ENCODE assay signal across 14 cellular contexts in the genomic region with DNA sequence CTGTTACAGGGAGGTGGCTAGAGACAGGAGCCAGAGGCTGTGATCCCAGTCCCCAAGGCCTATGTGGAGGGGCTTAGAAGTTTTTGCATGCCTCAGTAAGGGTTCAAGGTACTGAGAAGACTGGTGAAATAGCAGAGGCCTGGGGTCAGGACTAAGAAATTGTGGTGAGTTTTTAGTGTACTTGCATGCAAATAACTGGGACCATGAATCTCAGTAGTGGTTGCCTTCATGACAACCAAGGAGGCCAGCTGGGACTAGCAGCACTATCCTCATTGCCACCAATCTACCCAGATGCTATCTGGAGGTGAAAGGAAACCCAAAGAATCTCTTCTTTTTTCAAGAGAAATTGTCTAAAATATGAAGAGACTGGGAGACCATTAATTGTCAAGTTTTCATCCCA.
DNase-seq lines count a peak whose midpoint lies in the region; ATAC-seq and TF ChIP-seq lines count a peak whose summit lies in the region.
"Had no signal": no experiment of that assay in that cellular context is flagged by ENCODE, and none has a peak within 500 bp of the region (broad histone marks: within the 10 kb centered on the region; RNA-seq: fewer than 3 reads in every experiment).

No MANE protein-coding gene starts in this region.

- POLR2A ChIA-PET in Caco-2 (lab: Charles Lee): no interaction called here

- ATAC-seq in GM19035 (IDR thresholded peaks at IDR 0.05; ENCODE audit: unreplicated experiment) (peak; percentile 78), GM21737 (IDR thresholded peaks at IDR 0.05; ENCODE audit: unreplicated experiment) (peak; percentile 74), HG03108 (IDR thresholded peaks at IDR 0.05; ENCODE audit: unreplicated experiment) (peak; percentile 82)
- ATAC-seq: foreskin keratinocyte had no signal

- no peaks in the 10 kb centered on the region for H3K79me2 ChIP-seq in neural progenitor cell (ENCODE audit: low read depth)

- BruUV-seq in Caco-2 (replicated peaks; lab: Mats Ljungman, UMichigan): no TSS peak

- H3K9ac ChIP-seq in neural progenitor cell: no peak overlapping the region

- no peak for DNase-seq in neural progenitor cell (ENCODE audit: low spot score)
- DNase-seq in Caco-2: no peak
- no peak for DNase-seq in NCI-H2107 (lab: John Stamatoyannopoulos, UW)
- no peak for DNase-seq in SJCRH30
- no peak for DNase-seq in NCI-H2029 treated with DMSO at 0.1 percent for 48 hours (lab: John Stamatoyannopoulos, UW)
- DNase-seq: activated CD4-positive, CD25-positive, alpha-beta regulatory T cell; activated gamma-delta T cell treated with Interleukin-2 at 50 U/mL for 16 hours; colonic mucosa; foreskin keratinocyte; NCI-H2227 treated with DMSO at 0.1 percent for 48 hours had no signal

- H3K36me3 ChIP-seq in neural progenitor cell: no peaks in the 10 kb centered on the region
- H3K36me3 ChIP-seq in Caco-2 (ENCODE audit: control insufficient read depth, insufficient read depth, low read length): no peaks in the 10 kb centered on the region
- H3K36me3 ChIP-seq in SJCRH30: no peaks in the 10 kb centered on the region
- H3K36me3 ChIP-seq: colonic mucosa had no signal

- H3K27ac Mint-ChIP-seq in neural progenitor cell (peak overlapping the region; percentile 35), Caco-2 (ENCODE audit: unreplicated experiment) (no peak overlapping the region)
- H3K27ac Mint-ChIP-seq: stimulated activated naive CD8-positive, alpha-beta T cell treated with anti-CD3 and anti-CD28 coated beads, Interleukin-15, Interleukin-2, amounts not matched to agents 100 ng/mL and 50 ng/mL, for 24 hours had no signal

- no peaks in the 10 kb centered on the region for H3F3A ChIP-seq in neural progenitor cell (ENCODE audit: low read depth)

- no peaks in the 10 kb centered on the region for H3K9me3 ChIP-seq in neural progenitor cell (ENCODE audit: low read depth)
- no peaks in the 10 kb centered on the region for H3K9me3 ChIP-seq in Caco-2
- no peaks in the 10 kb centered on the region for H3K9me3 ChIP-seq in SJCRH30 (replicated peaks)
- H3K9me3 ChIP-seq: colonic mucosa had no signal

- no peak overlapping the region for H3K4me3 ChIP-seq in neural progenitor cell
- H3K4me3 ChIP-seq in Caco-2 (ENCODE audit: low read depth, low read length): no peak overlapping the region
- no peak overlapping the region for H3K4me3 ChIP-seq in SJCRH30
- H3K4me3 ChIP-seq: colonic mucosa had no signal

- no peak overlapping the region for H2AFZ ChIP-seq in neural progenitor cell (replicated peaks)

- TF ChIP-seq CTCF in neural progenitor cell (IDR thresholded peaks at IDR 0.05) (no peak), Caco-2 (IDR thresholded peaks at IDR 0.05; ENCODE audit: insufficient read depth in 1 of 2, low read depth in 1 of 2, low read length in 1 of 2, severe bottlenecking in 1 of 2, unreplicated experiment in 1 of 2) (no peak)

- H3K4me1 Mint-ChIP-seq in neural progenitor cell: peaks cover 38% of the 10 kb centered on the region
- H3K4me1 Mint-ChIP-seq in Caco-2 (ENCODE audit: low read depth, unreplicated experiment): peaks cover 16% of the 10 kb centered on the region

- intact Hi-C loops in Caco-2 (cut with micrococcal nuclease; ENCODE audit: unreplicated experiment): no loop called here

- no peaks in the 10 kb centered on the region for H4K20me1 ChIP-seq in neural progenitor cell (ENCODE audit: low read depth)

- H3K4me2 ChIP-seq in neural progenitor cell: no peak overlapping the region

- H3K27me3 ChIP-seq in neural progenitor cell (no peaks in the 10 kb centered on the region), Caco-2 (replicated peaks; ENCODE audit: control insufficient read depth, insufficient read depth, low read length) (no peaks in the 10 kb centered on the region), SJCRH30 (no peaks in the 10 kb centered on the region)
- H3K27me3 ChIP-seq: colonic mucosa had no signal

- CTCF ChIA-PET in Caco-2 (lab: Charles Lee): no interaction called here

- no peaks in the 10 kb centered on the region for H3K9me3 Mint-ChIP-seq in neural progenitor cell
- H3K9me3 Mint-ChIP-seq in Caco-2 (ENCODE audit: unreplicated experiment): no peaks in the 10 kb centered on the region

- H3K4me1 ChIP-seq in neural progenitor cell: peaks cover 7% of the 10 kb centered on the region
- H3K4me1 ChIP-seq in Caco-2: no peaks in the 10 kb centered on the region
- no peaks in the 10 kb centered on the region for H3K4me1 ChIP-seq in SJCRH30
- H3K4me1 ChIP-seq: colonic mucosa, foreskin keratinocyte had no signal

- H3K4me3 Mint-ChIP-seq in neural progenitor cell (no peak overlapping the region), Caco-2 (ENCODE audit: unreplicated experiment) (no peak overlapping the region)
- H3K4me3 Mint-ChIP-seq: stimulated activated naive CD8-positive, alpha-beta T cell treated with anti-CD3 and anti-CD28 coated beads, Interleukin-15, Interleukin-2, amounts not matched to agents 100 ng/mL and 50 ng/mL, for 24 hours had no signal

- H3K27me3 Mint-ChIP-seq in neural progenitor cell (ENCODE audit: insufficient read depth, low read depth) (no peaks in the 10 kb centered on the region), Caco-2 (ENCODE audit: insufficient read depth, unreplicated experiment) (no peaks in the 10 kb centered on the region)
- H3K27me3 Mint-ChIP-seq: stimulated activated naive CD8-positive, alpha-beta T cell treated with anti-CD3 and anti-CD28 coated beads, Interleukin-15, Interleukin-2, amounts not matched to agents 100 ng/mL and 50 ng/mL, for 24 hours had no signal

- no peaks in the 10 kb centered on the region for H3K36me3 Mint-ChIP-seq in neural progenitor cell
- no peaks in the 10 kb centered on the region for H3K36me3 Mint-ChIP-seq in Caco-2 (ENCODE audit: insufficient read depth, unreplicated experiment)

- H3K27ac ChIP-seq in neural progenitor cell (no peak overlapping the region), SJCRH30 (no peak overlapping the region)
- H3K27ac ChIP-seq: colonic mucosa, foreskin keratinocyte had no signal
